ENCODE assay signal across 1 cellular context in the genomic region with DNA sequence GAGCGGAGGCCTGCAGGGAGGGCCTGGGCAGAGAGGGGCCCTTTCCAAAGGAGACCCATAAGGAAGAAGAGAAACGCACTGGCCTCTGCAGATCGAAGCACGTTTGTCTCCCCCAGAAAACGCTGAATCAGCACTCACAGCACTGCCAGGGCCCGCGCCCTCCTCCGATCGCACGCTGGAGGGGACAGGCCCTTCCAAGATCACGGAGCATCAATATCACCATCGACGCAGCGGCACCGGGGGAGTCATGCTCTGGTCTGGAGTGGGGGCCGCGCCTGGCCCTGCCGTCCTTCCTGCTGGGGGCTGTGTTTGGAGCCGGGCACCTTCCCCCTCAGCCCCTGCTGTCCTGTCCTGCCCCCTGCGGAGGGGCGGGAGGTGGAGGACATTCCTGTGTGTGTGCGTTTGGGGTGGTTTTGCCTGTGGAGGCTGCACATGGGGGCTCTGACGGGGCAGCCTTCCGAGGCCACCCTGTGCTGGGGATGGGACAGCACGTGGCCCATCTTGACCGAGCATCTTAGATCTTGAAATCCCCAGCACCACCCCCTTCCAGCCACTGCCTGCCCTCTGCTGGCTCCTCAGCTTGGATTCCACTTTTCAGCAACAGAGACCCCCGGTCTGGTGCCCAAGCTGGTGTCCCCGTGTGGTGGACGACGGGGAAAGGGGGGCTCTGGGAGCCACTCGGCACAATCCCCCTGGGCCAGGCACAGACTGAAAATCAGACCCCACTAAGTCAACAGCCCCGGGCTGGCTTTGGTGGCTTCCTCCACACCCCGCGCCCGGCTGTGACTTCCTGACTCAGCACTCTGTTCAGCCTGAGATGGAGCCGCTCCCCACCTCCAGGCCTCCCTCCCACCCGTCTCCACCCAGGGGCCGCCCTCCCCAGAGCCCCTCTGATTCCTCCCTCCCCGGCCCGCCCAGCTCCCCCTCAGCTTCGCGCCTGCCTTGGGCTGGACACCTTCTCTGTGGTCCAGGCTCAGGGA.
TF ChIP-seq lines count a peak whose summit lies in the region.

No MANE protein-coding gene starts in this region.

TF ChIP-seq in HEK293, 187 proteins besides CTCF, POLR2A, EP300 and RAD21 (continued from another document):
- no peak for TF ChIP-seq ZNF692 (tag by site-specific recombination; IDR thresholded peaks at IDR 0.05)
- no peak for TF ChIP-seq ZNF37A (tag by site-specific recombination; IDR thresholded peaks at IDR 0.05)
- TF ChIP-seq ZNF324 (tag by site-specific recombination; IDR thresholded peaks at IDR 0.05): peak; percentile 14; the same call in 1 of the 2 replicates
- TF ChIP-seq GLIS2 (tag by site-specific recombination; IDR thresholded peaks at IDR 0.05): peak; percentile 68
- peak; percentile 80 for TF ChIP-seq ZNF341 (tag by site-specific recombination; IDR thresholded peaks at IDR 0.05; ENCODE audit: low read depth)
- peak; percentile 12; the same call in 1 of the 2 replicates for TF ChIP-seq ZNF24 (tag by site-specific recombination; IDR thresholded peaks at IDR 0.05)
- TF ChIP-seq ZNF501 (tag by site-specific recombination; IDR thresholded peaks at IDR 0.05): peak; percentile 13; the same call in 1 of the 2 replicates
- TF ChIP-seq MYNN (tag by site-specific recombination; IDR thresholded peaks at IDR 0.05; ENCODE audit: borderline replicate concordance): no peak
- peak; percentile 4; the same call in 1 of the 2 replicates for TF ChIP-seq ZIC2 (tag by site-specific recombination; IDR thresholded peaks at IDR 0.05)
- TF ChIP-seq ZFHX2 (tag by site-specific recombination; conservative IDR thresholded peaks at IDR 0.05): peak; percentile 57; the same call in 1 of the 2 replicates
- no peak for TF ChIP-seq PRDM6 (tag by site-specific recombination; IDR thresholded peaks at IDR 0.05)
- TF ChIP-seq ZNF639 (tag by site-specific recombination; IDR thresholded peaks at IDR 0.05): 0 out of 2 replicates have a peak, but pooled peaks have one; percentile 43
- TF ChIP-seq ZBTB20 (tag by site-specific recombination; IDR thresholded peaks at IDR 0.05): no peak
- TF ChIP-seq ZBTB17 (tag by site-specific recombination; IDR thresholded peaks at IDR 0.05): 0 out of 2 replicates have a peak, but pooled peaks have one; percentile 11
- peak; percentile 84 for TF ChIP-seq KLF1 (tag by site-specific recombination; IDR thresholded peaks at IDR 0.05)
- TF ChIP-seq EGR2 (tag by site-specific recombination; IDR thresholded peaks at IDR 0.05; ENCODE audit: low read depth): peak; percentile 34; the same call in 1 of the 2 replicates
